ENCODE assay signal across 11 cellular contexts in the genomic region with DNA sequence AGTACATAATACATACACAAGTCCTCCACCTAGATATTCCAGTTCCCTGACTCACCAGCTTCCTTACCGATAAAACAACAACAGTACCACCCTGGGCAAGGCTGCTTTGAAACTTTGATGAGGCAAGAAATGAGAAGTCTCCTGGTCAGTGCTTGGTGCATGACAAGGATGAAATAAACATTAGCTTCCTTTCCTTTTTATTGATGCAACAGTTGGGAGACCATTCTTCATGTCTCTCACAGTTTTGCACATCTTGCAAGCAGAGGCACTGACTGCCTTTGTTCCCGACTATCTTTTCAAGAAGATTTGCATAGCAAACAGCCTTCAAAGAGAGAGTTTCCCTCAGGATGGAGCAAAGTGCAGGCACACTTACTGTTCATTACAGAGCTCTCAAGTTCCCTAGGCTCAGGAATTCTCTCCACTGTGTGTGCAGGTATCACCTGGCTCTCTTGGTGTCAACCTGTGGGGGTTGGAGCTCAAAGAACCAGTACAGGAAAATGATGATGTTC.
DNase-seq lines count a peak whose midpoint lies in the region; ATAC-seq and TF ChIP-seq lines count a peak whose summit lies in the region.
"Had no signal": no experiment of that assay in that cellular context is flagged by ENCODE, and none has a peak within 500 bp of the region (broad histone marks: within the 10 kb centered on the region; RNA-seq: fewer than 3 reads in every experiment).

No MANE protein-coding gene starts in this region.

- peak overlapping the region; percentile 75 for H3K23ac ChIP-seq in IMR-90 (ENCODE audit: low read depth, low read length)

- peak overlapping the region; percentile 99 for H3K4ac ChIP-seq in IMR-90 (ENCODE audit: low read depth, low read length)

- peak overlapping the region; percentile 97 for H2BK5ac ChIP-seq in IMR-90 (ENCODE audit: low read depth, low read length, poor library complexity, severe bottlenecking)

- H2BK120ac ChIP-seq in IMR-90 (ENCODE audit: low read depth, low read length): peak overlapping the region; percentile 95

- TF ChIP-seq CTCF in IMR-90 (conservative IDR thresholded peaks at IDR 0.05; ENCODE audit: low read depth, low read length) (no peak), astrocyte of the spinal cord (IDR thresholded peaks at IDR 0.05; ENCODE audit: low read depth, low read length) (no peak), hepatocyte (IDR thresholded peaks at IDR 0.05; ENCODE audit: poor library complexity) (no peak), upper lobe of left lung (IDR thresholded peaks at IDR 0.05) (no peak), testis (IDR thresholded peaks at IDR 0.05) (no peak)

- H3K4me1 ChIP-seq in IMR-90 (ENCODE audit: control insufficient read depth, insufficient read depth, low read length) (peaks cover 37% of the 10 kb centered on the region), hepatocyte (ENCODE audit: insufficient read depth) (peaks cover 6% of the 10 kb centered on the region), upper lobe of left lung (peaks cover 0 to 5% (median 3%) of the 10 kb centered on the region in 4 donors), testis (peaks cover 4% of the 10 kb centered on the region)

- no peaks in the 10 kb centered on the region for H3K9me2 ChIP-seq in hepatocyte (replicated peaks; ENCODE audit: insufficient read depth)

- no TSS peak for BruUV-seq in IMR-90 (replicated peaks; lab: Mats Ljungman, UMichigan)

- peaks cover 58% of the 10 kb centered on the region for H3K36me3 ChIP-seq in IMR-90 (ENCODE audit: control insufficient read depth, insufficient read depth, low read length)
- no peaks in the 10 kb centered on the region for H3K36me3 ChIP-seq in hepatocyte (replicated peaks; ENCODE audit: insufficient read depth, low read depth)
- no peaks in the 10 kb centered on the region for H3K36me3 ChIP-seq in upper lobe of left lung
- H3K36me3 ChIP-seq in testis (ENCODE audit: low read depth, missing control alignments): no peaks in the 10 kb centered on the region
- H3K36me3 ChIP-seq: uterus had no signal

- H4K20me1 ChIP-seq in IMR-90 (ENCODE audit: insufficient read depth, low read length) (no peaks in the 10 kb centered on the region), hepatocyte (ENCODE audit: insufficient read depth, poor library complexity, severe bottlenecking) (no peaks in the 10 kb centered on the region)

- H3K9me3 ChIP-seq in IMR-90 (ENCODE audit: control insufficient read depth, insufficient read depth, low read length) (peaks cover 8% of the 10 kb centered on the region), hepatocyte (ENCODE audit: low read depth) (no peaks in the 10 kb centered on the region), upper lobe of left lung (peaks cover 0 to 5% (median 0%) of the 10 kb centered on the region in 4 donors), testis (no peaks in the 10 kb centered on the region)
- H3K9me3 ChIP-seq: uterus had no signal

- H2AK9ac ChIP-seq in IMR-90 (replicated peaks; ENCODE audit: low read depth, low read length, poor library complexity): peak overlapping the region; percentile 10

- H4K91ac ChIP-seq in IMR-90 (ENCODE audit: insufficient read depth, low read depth, low read length): peak overlapping the region; percentile 94

- peaks cover 45 to 77% of the 10 kb centered on the region in 2 experiments for H3K79me1 ChIP-seq in IMR-90 (ENCODE audit: low read depth in 1 of 2, low read length in 2 of 2)

- H3K18ac ChIP-seq in IMR-90 (ENCODE audit: low read depth, low read length): peak overlapping the region; percentile 93

- TF ChIP-seq POLR2A in IMR-90 (IDR thresholded peaks at IDR 0.05; ENCODE audit: low read depth, low read length) (no peak), upper lobe of left lung (IDR thresholded peaks at IDR 0.05) (no peak), testis (IDR thresholded peaks at IDR 0.05) (no peak)

- H3K27me3 ChIP-seq in IMR-90 (ENCODE audit: control insufficient read depth, insufficient read depth, low read length) (no peaks in the 10 kb centered on the region), hepatocyte (no peaks in the 10 kb centered on the region), upper lobe of left lung (no peaks in the 10 kb centered on the region), testis (no peaks in the 10 kb centered on the region)
- H3K27me3 ChIP-seq: uterus had no signal

- no CpG with 5 or more reads among the region's 2 CpGs for WGBS in IMR-90 (ENCODE audit: extremely low coverage in 2 of 2, insufficient read length in 1 of 2), 2 experiments
- WGBS in hepatocyte (ENCODE audit: low lambda C conversion rate, missing lambda C conversion rate): 33% methylated on average over 2 of the region's 2 CpGs
- 29 to 40% methylated on average over 2 of the region's 2 CpGs for WGBS in upper lobe of left lung, 2 donors
- 78 to 84% methylated on average over 2 of the region's 2 CpGs for WGBS in testis, 2 donors

- in situ Hi-C loops in IMR-90 (cut with MboI; ENCODE audit: low sequenced_read_pairs): no loop called here
- in situ Hi-C loops in astrocyte of the spinal cord (cut with HindIII; ENCODE audit: low sequenced_read_pairs): no loop called here

- peak overlapping the region; percentile 45; the same call in 1 of the 2 replicates for H3K4me2 ChIP-seq in IMR-90 (ENCODE audit: low read depth, low read length)
- peak overlapping the region; percentile 4 for H3K4me2 ChIP-seq in hepatocyte

- no peaks in the 10 kb centered on the region for H3K79me2 ChIP-seq in hepatocyte

- peak overlapping the region; percentile 72; the same call in 2 of the 3 replicates for H2BK15ac ChIP-seq in IMR-90 (ENCODE audit: low read depth, low read length)

- intact Hi-C loops in IMR-90 (cut with micrococcal nuclease): no loop called here
- intact Hi-C loops in testis (cut with DNase I; ENCODE audit: low total_unique reads): no loop called here

- TF ChIP-seq RAD21 in IMR-90 (IDR thresholded peaks at IDR 0.05; ENCODE audit: low read length): no peak

- ATAC-seq in IMR-90 (ENCODE audit: low read depth): peak; percentile 48
- no peak for ATAC-seq in upper lobe of left lung (ENCODE audit: low FRiP score in 2 of 2)
- no peak for ATAC-seq in HG02852 (IDR thresholded peaks at IDR 0.05; ENCODE audit: unreplicated experiment)
- ATAC-seq in HG03457 (IDR thresholded peaks at IDR 0.05; ENCODE audit: unreplicated experiment): no peak
- ATAC-seq: activated CD8-positive, alpha-beta T cell treated with anti-CD3 and anti-CD28 coated beads, Interleukin-2, amount 10 ng/mL, durations not matched to agents 7 days and 5 days had no signal

- peak overlapping the region; percentile 55 to 92 for H4K8ac ChIP-seq in IMR-90 (ENCODE audit: low read depth in 2 of 2, low read length in 2 of 2)

- H2BK20ac ChIP-seq in IMR-90 (ENCODE audit: low read depth, low read length): peak overlapping the region; percentile 97

- H3K56ac ChIP-seq in IMR-90 (ENCODE audit: extremely low read depth, insufficient read depth, low read length): peak overlapping the region; percentile 77

- H3K9ac ChIP-seq in IMR-90 (ENCODE audit: low read depth, low read length): peak overlapping the region; percentile 68; the same call in 1 of the 2 replicates

- POLR2A ChIA-PET in IMR-90 (lab: Charles Lee; ENCODE audit: unreplicated experiment): interaction anchor here (0.9 kb wide), 1 partner anchor 69 kb away, joined by 3 read pairs; no protein-coding TSS in a partner anchor

- dilution Hi-C loops in IMR-90 (cut with HindIII; ENCODE audit: low sequenced_read_pairs, unreplicated experiment): no loop called here

- H3K27ac ChIP-seq in IMR-90 (ENCODE audit: insufficient read depth, low read length): peak overlapping the region; percentile 79
- H3K27ac ChIP-seq in hepatocyte: peak overlapping the region; percentile 17
- no peak overlapping the region for H3K27ac ChIP-seq in upper lobe of left lung
- H3K27ac ChIP-seq in testis: no peak overlapping the region
- H3K27ac ChIP-seq: uterus had no signal

- H2AK5ac ChIP-seq in IMR-90 (ENCODE audit: low read depth, low read length): peak overlapping the region; percentile 88

- H3K4me3 ChIP-seq in IMR-90 (ENCODE audit: insufficient read depth, low read depth, low read length) (no peak overlapping the region), astrocyte of the spinal cord (ENCODE audit: low read depth, low read length) (no peak overlapping the region), hepatocyte (no peak overlapping the region), upper lobe of left lung (no peak overlapping the region), testis (no peak overlapping the region)
- H3K4me3 ChIP-seq: uterus had no signal

- TF ChIP-seq EP300 in upper lobe of left lung (IDR thresholded peaks at IDR 0.05): no peak

- CTCF ChIA-PET in IMR-90 (lab: Yijun Ruan, JAX): interaction anchor here (0.6 to 1.0 kb wide), 3 partner anchors 29 to 257 kb away, joined by 3 read pairs; no protein-coding TSS in a partner anchor

- H4K5ac ChIP-seq in IMR-90 (ENCODE audit: low read depth, low read length): peak overlapping the region; percentile 96

- no peak overlapping the region for H2AFZ ChIP-seq in IMR-90 (replicated peaks; ENCODE audit: low read length, poor library complexity)
- no peak overlapping the region for H2AFZ ChIP-seq in hepatocyte

- H3K9me1 ChIP-seq in IMR-90 (ENCODE audit: insufficient read depth, low read length): peaks cover 35% of the 10 kb centered on the region

- DNase-seq in AG08396 (ENCODE audit: low spot score) (peak; percentile 43), IMR-90 (peak; percentile 88), astrocyte of the spinal cord (ENCODE audit: low read depth, low spot score) (peak; percentile 82), hepatocyte (ENCODE audit: low spot score) (peak; percentile 41), upper lobe of left lung (no peak), testis (no peak)
- DNase-seq: activated CD8-positive, alpha-beta T cell treated with anti-CD3 and anti-CD28 coated beads, Interleukin-2, amount 10 ng/mL, durations not matched to agents 7 days and 5 days; stimulated activated CD4-positive, alpha-beta T cell treated with anti-CD3 and anti-CD28 coated beads, Interleukin-12 subunit alpha, Interleukin-12 subunit beta, amount 100 ng/mL, for 4 hours; uterus had no signal

- H3K14ac ChIP-seq in IMR-90 (replicated peaks; ENCODE audit: low read depth, low read length): peak overlapping the region; percentile 85

TF ChIP-seq in IMR-90, 13 proteins besides CTCF, POLR2A, EP300 and RAD21 (continues in another document):
- TF ChIP-seq CEBPB (IDR thresholded peaks at IDR 0.05; ENCODE audit: low read depth, low read length) (peak; percentile 94), USF2 (IDR thresholded peaks at IDR 0.05; ENCODE audit: low read depth, low read length) (no peak), RFX5 (IDR thresholded peaks at IDR 0.05; ENCODE audit: low read depth, low read length) (no peak), MAZ (IDR thresholded peaks at IDR 0.05; ENCODE audit: borderline replicate concordance, low read depth, low read length) (no peak), MXI1 (IDR thresholded peaks at IDR 0.05; ENCODE audit: borderline replicate concordance, low read depth, low read length) (0 out of 2 replicates have a peak, but pooled peaks have one; percentile 34)

Comparison
In these comparisons a context has a peak if more than half of its experiments do, and no peak if none do; other contexts are left out.
1. DNase-seq: peak in AG08396 (single experiment), IMR-90 (single experiment), astrocyte of the spinal cord (single experiment) and hepatocyte (single experiment); none in upper lobe of left lung (0 of 2) and testis (single experiment).
2. H3K27ac ChIP-seq: peak in IMR-90 (single experiment) and hepatocyte (single experiment); none in upper lobe of left lung (0 of 4) and testis (0 of 2).